ENCODE assay signal across 21 cellular contexts in genomic region chr2:223971-224760, GRCh38.
"Had no signal": no experiment of that assay in that cellular context is flagged by ENCODE, and none has a peak within 500 bp of the region (broad histone marks: within the 10 kb centered on the region; RNA-seq: fewer than 3 reads in every experiment).

No MANE protein-coding gene starts in this region.

- H3K79me2 ChIP-seq: parathyroid adenoma had no signal

- H3K27ac ChIP-seq: colonic mucosa, esophagus squamous epithelium, heart left ventricle, parathyroid adenoma, psoas muscle, sigmoid colon, skin epidermis, thoracic aorta, transverse colon had no signal

- H3K27me3 ChIP-seq: colonic mucosa, esophagus squamous epithelium, heart left ventricle, sigmoid colon, transverse colon had no signal

- H3K9me3 ChIP-seq: colonic mucosa, esophagus squamous epithelium, heart left ventricle, psoas muscle, sigmoid colon, thoracic aorta, transverse colon had no signal

- H3K4me3 ChIP-seq: colonic mucosa, esophagus squamous epithelium, heart left ventricle, psoas muscle, sigmoid colon, skin epidermis, thoracic aorta, transverse colon had no signal

- H3K4me1 ChIP-seq: colonic mucosa, esophagus squamous epithelium, heart left ventricle, parathyroid adenoma, psoas muscle, sigmoid colon, transverse colon had no signal

- H3K36me3 ChIP-seq: colonic mucosa had no signal

- FAIRE-seq: endometrium, islet of Langerhans had no signal

- ATAC-seq: heart left ventricle; psoas muscle; stimulated activated naive B cell treated with anti-CD40 and anti-IgM and Interleukin-4, amounts not matched to agents 10 μg/mL and 1 μg/mL and 100 μg/mL, for 72 hours; stimulated activated naive CD8-positive, alpha-beta T cell treated with anti-CD3 and anti-CD28 coated beads, Interleukin-15, amount 100 ng/mL, for 72 hours had no signal

- H2AFZ ChIP-seq: parathyroid adenoma had no signal

- H3K9ac ChIP-seq: parathyroid adenoma had no signal

- DNase-seq: colonic mucosa; dermis blood vessel endothelial cell; effector CD4-positive, alpha-beta T cell; esophagus squamous epithelium; foreskin fibroblast; heart left ventricle; kidney glomerular epithelial cell; mammary epithelial cell; occipital lobe; psoas muscle; sigmoid colon; stimulated activated CD4-positive, alpha-beta T cell treated with anti-CD3 and anti-CD28 coated beads, Interleukin-2, amount 100 ng/mL, for 24 hours; stimulated activated CD4-positive, alpha-beta T cell treated with anti-CD3 and anti-CD28 coated beads, Interleukin-4, amount 100 ng/mL, for 4 hours; stimulated activated naive B cell treated with anti-CD40 and anti-IgM and Interleukin-4, amounts not matched to agents 10 μg/mL and 1 μg/mL and 100 μg/mL, for 72 hours; stimulated activated naive CD8-positive, alpha-beta T cell treated with anti-CD3 and anti-CD28 coated beads, Interleukin-15, amount 100 ng/mL, for 72 hours; transverse colon had no signal
